ENCODE assay signal across 24 cellular contexts in the genomic region with DNA sequence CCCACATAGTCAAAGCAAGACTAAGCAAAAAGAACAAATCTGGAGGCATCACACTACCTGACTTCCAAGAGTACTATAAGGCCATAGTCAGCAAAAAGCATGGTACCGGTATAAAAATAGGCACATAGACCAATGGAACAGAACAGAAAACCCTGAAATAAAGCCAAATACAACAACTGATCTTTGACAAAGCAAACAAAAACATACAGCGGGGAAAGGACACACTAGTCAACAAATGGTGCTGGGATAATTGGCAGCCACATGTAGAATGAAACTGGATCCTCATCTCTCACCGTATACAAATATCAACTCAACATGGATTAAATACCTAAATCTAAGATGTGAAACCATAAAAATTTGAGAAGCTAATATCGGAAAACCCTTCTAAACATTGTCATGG.
"Had no signal": no experiment of that assay in that cellular context is flagged by ENCODE, and none has a peak within 500 bp of the region (broad histone marks: within the 10 kb centered on the region; RNA-seq: fewer than 3 reads in every experiment).

No MANE protein-coding gene starts in this region.

- H3K4me1 ChIP-seq: heart right ventricle, left lung, right lobe of liver, testis, vagina had no signal

- H3K4me1 Mint-ChIP-seq: activated CD4-positive, alpha-beta T cell treated with anti-CD3 and anti-CD28 coated beads for 36 hours; central memory CD8-positive, alpha-beta T cell; endodermal cell had no signal

- H3K36me3 ChIP-seq: heart right ventricle, left lung, right lobe of liver, vagina had no signal

- H3K4me3 ChIP-seq: heart right ventricle, left lung, lung, mucosa of descending colon, right lobe of liver, testis, vagina had no signal

- H3K9me3 ChIP-seq: left lung, mucosa of descending colon, right lobe of liver, testis, vagina had no signal

- H3K27ac Mint-ChIP-seq: activated CD4-positive, alpha-beta T cell treated with anti-CD3 and anti-CD28 coated beads for 36 hours; activated naive CD4-positive, alpha-beta T cell treated with anti-CD3 and anti-CD28 coated beads, Interleukin-2, amount 50 U/mL, for 72 hours; activated T-cell treated with anti-CD3 and anti-CD28 coated beads, Interleukin-2, amount 50 U/mL, for 72 hours; dendritic cell treated with granulocyte-macrophage colony-stimulating factor and Interleukin-4, amounts not matched to agents 40 ng/mL and 50 ng/mL, for 4 days; endodermal cell; natural killer cell treated with Interleukin-12 subunit alpha and Interleukin-12 subunit beta and Interleukin-15 and Interleukin-18, amount 100 ng/mL, for 72 hours; progenitor cell of endocrine pancreas had no signal

- H3K9me3 Mint-ChIP-seq: dendritic cell treated with granulocyte-macrophage colony-stimulating factor and Interleukin-4, amounts not matched to agents 40 ng/mL and 50 ng/mL, for 4 days had no signal

- DNase-seq: activated CD4-positive, alpha-beta T cell treated with anti-CD3 and anti-CD28 coated beads for 36 hours; activated CD4-positive, CD25-positive, alpha-beta regulatory T cell; activated naive CD4-positive, alpha-beta T cell; activated T-cell treated with anti-CD3 and anti-CD28 coated beads for 4 hours; activated T-cell treated with anti-CD3 and anti-CD28 coated beads, Interleukin-2, amount 50 U/mL, for 72 hours; endodermal cell; foreskin fibroblast; heart right ventricle; left lung; mucosa of descending colon; right lobe of liver; stimulated activated CD4-positive, alpha-beta T cell treated with anti-CD3 and anti-CD28 coated beads, Interleukin-12 subunit alpha, Interleukin-12 subunit beta, amount 100 ng/mL, for 4 hours; stimulated activated CD4-positive, alpha-beta T cell treated with anti-CD3 and anti-CD28 coated beads, Interleukin-4, amount 100 ng/mL, for 1 hour; stimulated activated naive CD8-positive, alpha-beta T cell treated with anti-CD3 and anti-CD28 coated beads, Interleukin-15, Interleukin-2, amounts not matched to agents 100 U/mL and 50 U/mL, for 24 hours; testis; trophoblast cell had no signal

- H3K27me3 ChIP-seq: heart right ventricle, left lung, right lobe of liver, testis, vagina had no signal

- H3K27me3 Mint-ChIP-seq: activated CD4-positive, alpha-beta T cell treated with anti-CD3 and anti-CD28 coated beads for 36 hours; central memory CD8-positive, alpha-beta T cell; dendritic cell treated with granulocyte-macrophage colony-stimulating factor and Interleukin-4, amounts not matched to agents 40 ng/mL and 50 ng/mL, for 4 days; natural killer cell treated with Interleukin-12 subunit alpha and Interleukin-12 subunit beta and Interleukin-15 and Interleukin-18, amount 100 ng/mL, for 72 hours; progenitor cell of endocrine pancreas had no signal

- ATAC-seq: activated CD4-positive, alpha-beta T cell treated with anti-CD3 and anti-CD28 coated beads for 36 hours; activated naive CD4-positive, alpha-beta T cell treated with anti-CD3 and anti-CD28 coated beads, Interleukin-2, amount 50 U/mL, for 72 hours; activated T-cell treated with anti-CD3 and anti-CD28 coated beads, Interleukin-2, amount 50 U/mL, for 72 hours; esophagus mucosa; heart right ventricle; left lung; mucosa of descending colon; natural killer cell treated with Interleukin-12 subunit alpha and Interleukin-12 subunit beta and Interleukin-15 and Interleukin-18, amount 100 ng/mL, for 72 hours; stimulated activated naive CD8-positive, alpha-beta T cell treated with anti-CD3 and anti-CD28 coated beads, Interleukin-15, Interleukin-2, amounts not matched to agents 100 U/mL and 50 U/mL, for 24 hours had no signal

- H3K27ac ChIP-seq: heart right ventricle, left lung, right lobe of liver, testis, vagina had no signal

- H3K4me3 Mint-ChIP-seq: activated CD4-positive, alpha-beta T cell treated with anti-CD3 and anti-CD28 coated beads for 36 hours; activated T-cell treated with anti-CD3 and anti-CD28 coated beads, Interleukin-2, amount 50 U/mL, for 72 hours; central memory CD8-positive, alpha-beta T cell; dendritic cell treated with granulocyte-macrophage colony-stimulating factor and Interleukin-4, amounts not matched to agents 40 ng/mL and 50 ng/mL, for 4 days; endodermal cell; natural killer cell treated with Interleukin-12 subunit alpha and Interleukin-12 subunit beta and Interleukin-15 and Interleukin-18, amount 100 ng/mL, for 72 hours had no signal
